In the genomic region with DNA sequence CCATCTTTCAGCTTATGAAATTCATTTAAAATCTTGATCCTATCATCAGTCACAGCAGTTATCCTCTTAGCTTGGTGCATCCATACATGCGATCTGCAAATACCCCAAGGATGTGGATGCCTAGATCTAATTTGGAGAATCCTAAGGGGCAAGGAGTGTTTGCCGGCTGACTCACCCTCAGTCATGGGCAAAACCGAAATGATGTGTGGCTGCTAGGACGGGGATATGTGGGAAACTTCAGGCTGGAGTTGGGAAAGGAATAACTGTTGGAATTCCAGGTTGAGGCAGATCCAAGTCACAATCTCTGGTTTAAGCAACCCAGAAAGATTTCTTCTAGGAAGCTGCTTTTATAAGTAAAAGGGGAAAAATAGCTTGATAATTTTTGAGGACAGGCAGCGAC, we compare ENCODE assay signal across 18 cellular contexts.
"Had no signal": no experiment of that assay in that cellular context is flagged by ENCODE, and none has a peak within 500 bp of the region (broad histone marks: within the 10 kb centered on the region; RNA-seq: fewer than 3 reads in every experiment).

No MANE protein-coding gene starts in this region.

- H3K4me1 ChIP-seq: ascending aorta, breast epithelium had no signal

- H3K9ac ChIP-seq: parathyroid adenoma had no signal

- H3K9me3 ChIP-seq: ascending aorta, breast epithelium, mucosa of descending colon, neutrophil had no signal

- DNase-seq: activated CD4-positive, alpha-beta T cell treated with anti-CD3 and anti-CD28 coated beads for 1 hour; activated CD4-positive, alpha-beta T cell treated with anti-CD3 and anti-CD28 coated beads, Interleukin-2, amount 50 U/mL, for 4 hours; activated naive CD4-positive, alpha-beta T cell treated with anti-CD3 and anti-CD28 coated beads, Interleukin-2, amount 10 ng/mL, durations not matched to agents 7 days and 5 days; activated T-cell treated with anti-CD3 and anti-CD28 coated beads for 4 hours; cerebellar nuclear complex; effector memory CD8-positive, alpha-beta T cell; islet precursor cell; mucosa of descending colon; natural killer cell; stimulated activated CD4-positive, alpha-beta T cell treated with anti-CD3 and anti-CD28 coated beads, Interleukin-4, amount 100 ng/mL, for 24 hours; stimulated activated naive CD4-positive, alpha-beta T cell; T-cell; T1000 had no signal

- H3K4me3 ChIP-seq: ascending aorta, mucosa of descending colon had no signal

- H3K27me3 ChIP-seq: ascending aorta had no signal

- ATAC-seq: effector memory CD8-positive, alpha-beta T cell; natural killer cell; T-cell had no signal

- H3K36me3 ChIP-seq: ascending aorta, breast epithelium, neutrophil had no signal

- H3K79me2 ChIP-seq: parathyroid adenoma had no signal

- H3K27ac ChIP-seq: ascending aorta, breast epithelium, neutrophil, parathyroid adenoma, VCaP had no signal
